ENCODE assay signal across 20 cellular contexts in the genomic region with DNA sequence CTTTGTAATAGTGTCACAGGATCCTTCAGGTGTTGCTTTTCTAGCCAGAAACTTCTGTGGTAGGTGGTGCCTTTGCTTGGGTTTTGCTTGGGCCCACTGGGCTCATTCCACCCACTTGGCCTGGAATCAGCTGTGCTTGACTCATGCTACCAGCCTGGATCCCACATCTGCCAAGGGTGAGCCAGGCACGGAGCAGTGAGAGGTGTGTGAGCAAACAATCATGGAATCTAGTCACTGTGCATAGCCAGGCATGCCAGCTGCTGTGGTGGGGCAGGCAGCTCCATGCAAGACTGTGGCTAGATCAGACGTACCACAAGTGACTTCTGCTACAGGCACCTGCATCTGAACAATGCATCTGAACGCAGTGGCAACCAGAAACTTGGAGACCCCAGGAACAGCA.
"Had no signal": no experiment of that assay in that cellular context is flagged by ENCODE, and none has a peak within 500 bp of the region (broad histone marks: within the 10 kb centered on the region; RNA-seq: fewer than 3 reads in every experiment).

No MANE protein-coding gene starts in this region.

- H3K4me1 ChIP-seq: adrenal gland, breast epithelium, prostate gland, right lobe of liver, testis had no signal

- H3K27ac ChIP-seq: adrenal gland, breast epithelium, prostate gland, right lobe of liver, stomach, testis had no signal

- ATAC-seq: activated naive CD4-positive, alpha-beta T cell treated with anti-CD3 and anti-CD28 coated beads, Interleukin-2, amount 50 U/mL, for 72 hours; left lobe of liver; stimulated activated effector memory CD8-positive, alpha-beta T cell treated with anti-CD3 and anti-CD28 coated beads, Interleukin-12 subunit alpha, Interleukin-12 subunit beta, amount 100 ng/mL, for 72 hours had no signal

- H3K36me3 ChIP-seq: adrenal gland, breast epithelium, prostate gland, right lobe of liver, stomach had no signal

- H3K27me3 Mint-ChIP-seq: memory B cell, naive B cell had no signal

- H3K27ac Mint-ChIP-seq: activated naive CD4-positive, alpha-beta T cell treated with anti-CD3 and anti-CD28 coated beads, Interleukin-2, amount 50 U/mL, for 72 hours; activated T-helper 1 cell treated with anti-CD3 and anti-CD28 coated beads, Interleukin-12 subunit alpha, Interleukin-12 subunit beta, Interleukin-2, Interleukin-4 antibody, amounts not matched to agents 30 ng/mL and 10 ng/mL and 1 ng/mL, durations not matched to agents 14 hours and 24 hours and 36 hours; memory B cell; naive B cell; stimulated activated effector memory CD8-positive, alpha-beta T cell treated with anti-CD3 and anti-CD28 coated beads, Interleukin-12 subunit alpha, Interleukin-12 subunit beta, amount 100 ng/mL, for 72 hours had no signal

- H3K4me3 ChIP-seq: adrenal gland, breast epithelium, prostate gland, right lobe of liver, smooth muscle cell, stomach, testis had no signal

- H3K4me3 Mint-ChIP-seq: activated T-helper 1 cell treated with anti-CD3 and anti-CD28 coated beads, Interleukin-12 subunit alpha, Interleukin-12 subunit beta, Interleukin-2, Interleukin-4 antibody, amounts not matched to agents 30 ng/mL and 10 ng/mL and 1 ng/mL, durations not matched to agents 14 hours and 24 hours and 36 hours; memory B cell; neural crest cell; stimulated activated effector memory CD8-positive, alpha-beta T cell treated with anti-CD3 and anti-CD28 coated beads, Interleukin-12 subunit alpha, Interleukin-12 subunit beta, amount 100 ng/mL, for 72 hours had no signal

- H3K27me3 ChIP-seq: adrenal gland, breast epithelium, right lobe of liver, stomach, testis had no signal

- H3K9me3 ChIP-seq: adrenal gland, prostate gland, right lobe of liver, testis had no signal

- DNase-seq: activated CD4-positive, alpha-beta T cell treated with anti-CD3 and anti-CD28 coated beads, Interleukin-2, amount 50 U/mL, for 4 hours; activated gamma-delta T cell treated with Interleukin-2 at 50 U/mL for 16 hours; activated T-cell treated with anti-CD3 and anti-CD28 coated beads for 4 hours; adrenal gland; effector CD4-positive, alpha-beta T cell; naive B cell; right lobe of liver; stimulated activated CD4-positive, alpha-beta T cell treated with anti-CD3 and anti-CD28 coated beads, Interleukin-4, amount 100 ng/mL, for 24 hours; stomach; T-helper 2 cell; testis had no signal

- H3K36me3 Mint-ChIP-seq: stimulated activated effector memory CD8-positive, alpha-beta T cell treated with anti-CD3 and anti-CD28 coated beads, Interleukin-12 subunit alpha, Interleukin-12 subunit beta, amount 100 ng/mL, for 72 hours had no signal
